8 cellular contexts compared by ENCODE assay signal in genomic region chr2:216633616-216634316, GRCh38. TPM values are rescaled to one million over a fixed set of nuclear protein-coding genes. Genes with fewer than 3 reads are reported as not detected.
DNase-seq lines count a peak whose midpoint lies in the region; ATAC-seq and TF ChIP-seq lines count a peak whose summit lies in the region.

No MANE protein-coding gene starts in this region.

- H4K20me1 ChIP-seq in smooth muscle cell (ENCODE audit: low read depth), result no peaks in the 10 kb centered on the region

- POLR2A ChIA-PET in HEK293T (lab: Yijun Ruan, JAX), result interaction anchor here (1.4 kb wide), 1 partner anchor 15 kb away, joined by 4 read pairs; no protein-coding TSS in a partner anchor

- H3K27me3 Mint-ChIP-seq in activated T-cell treated with anti-CD3 and anti-CD28 coated beads, Interleukin-2, amount 50 U/mL, for 4 hours (ENCODE audit: low read depth), result peaks cover 58% of the 10 kb centered on the region

- H3K9ac ChIP-seq in iPS-15b (ENCODE audit: low read depth, low read length) (peak overlapping the region; percentile 50), smooth muscle cell (ENCODE audit: low read depth) (no peak overlapping the region)

- TF ChIP-seq CTCF in smooth muscle cell (IDR thresholded peaks at IDR 0.05; ENCODE audit: borderline replicate concordance, insufficient read depth, poor library complexity, severe bottlenecking), result no peak

- CTCF ChIA-PET in HEK293T (lab: Yijun Ruan, JAX), result interaction anchor here (0.7 kb wide), 1 partner anchor 44 kb away, joined by 3 read pairs; no protein-coding TSS in a partner anchor

- H3K36me3 Mint-ChIP-seq in activated T-cell treated with anti-CD3 and anti-CD28 coated beads, Interleukin-2, amount 50 U/mL, for 4 hours (ENCODE audit: insufficient read depth), result no peaks in the 10 kb centered on the region

- peak; percentile 35 to 42 for ATAC-seq in activated T-cell treated with anti-CD3 and anti-CD28 coated beads, Interleukin-2, amount 50 U/mL, for 4 hours
- ATAC-seq in HG02973 (IDR thresholded peaks at IDR 0.05; ENCODE audit: unreplicated experiment) (no peak), HG03025 (IDR thresholded peaks at IDR 0.05; ENCODE audit: low FRiP score, unreplicated experiment) (no peak)

- H3K27ac ChIP-seq in smooth muscle cell (ENCODE audit: low read depth), result no peak overlapping the region

- H3K9me3 ChIP-seq in iPS-15b (ENCODE audit: control insufficient read depth, insufficient read depth, low read length) (no peaks in the 10 kb centered on the region), smooth muscle cell (replicated peaks; ENCODE audit: low read depth) (no peaks in the 10 kb centered on the region)

- H3K36me3 ChIP-seq in iPS-15b (ENCODE audit: control insufficient read depth, insufficient read depth, low read length), result peaks cover 3% of the 10 kb centered on the region
- H3K36me3 ChIP-seq in smooth muscle cell (ENCODE audit: low read depth), result no peaks in the 10 kb centered on the region

- no peaks in the 10 kb centered on the region for H3K9me3 Mint-ChIP-seq in activated T-cell treated with anti-CD3 and anti-CD28 coated beads, Interleukin-2, amount 50 U/mL, for 4 hours

- peaks cover 14% of the 10 kb centered on the region for H3K4me1 ChIP-seq in iPS-15b (ENCODE audit: control insufficient read depth, insufficient read depth, low read length)
- H3K4me1 ChIP-seq in smooth muscle cell (ENCODE audit: low read depth), result peaks cover 32% of the 10 kb centered on the region

- H3K27me3 ChIP-seq in iPS-15b (ENCODE audit: control insufficient read depth, insufficient read depth, low read length), result peaks cover 15% of the 10 kb centered on the region
- H3K27me3 ChIP-seq in smooth muscle cell (ENCODE audit: low read depth), result peaks cover 17% of the 10 kb centered on the region

- 1% methylated on average over 63 of the region's 70 CpGs for WGBS in smooth muscle cell (ENCODE audit: low lambda C conversion rate)

- H3F3A ChIP-seq in smooth muscle cell (ENCODE audit: low read depth), result peaks cover 11% of the 10 kb centered on the region

- peak overlapping the region; percentile 100 for H3K4me2 ChIP-seq in smooth muscle cell

- H3K4me3 Mint-ChIP-seq in activated T-cell treated with anti-CD3 and anti-CD28 coated beads, Interleukin-2, amount 50 U/mL, for 4 hours, result peak overlapping the region; percentile 71

- peaks cover 15% of the 10 kb centered on the region for H3K79me2 ChIP-seq in smooth muscle cell (ENCODE audit: low read depth)

- H2AFZ ChIP-seq in smooth muscle cell (ENCODE audit: low read depth), result peak overlapping the region; percentile 82

- H3K4me1 Mint-ChIP-seq in activated T-cell treated with anti-CD3 and anti-CD28 coated beads, Interleukin-2, amount 50 U/mL, for 4 hours (ENCODE audit: low read depth), result peaks cover 20% of the 10 kb centered on the region

- peak; percentile 50 for DNase-seq in AG08396 (ENCODE audit: low spot score)
- peak; percentile 44 for DNase-seq in HEK293T (ENCODE audit: extremely low spot score)
- no peak for DNase-seq in activated T-cell treated with anti-CD3 and anti-CD28 coated beads, Interleukin-2, amount 50 U/mL, for 4 hours
- no peak for DNase-seq in smooth muscle cell (lab: John Stamatoyannopoulos, UW; ENCODE audit: unreplicated experiment)
- no peak for DNase-seq in AML-193 (lab: John Stamatoyannopoulos, UW)

- H3K4me3 ChIP-seq in iPS-15b (ENCODE audit: low read depth, low read length) (peak overlapping the region; percentile 90), smooth muscle cell (peak overlapping the region; percentile 64)

TF ChIP-seq in HEK293T, 16 proteins besides CTCF, POLR2A, EP300 and RAD21:
- TF ChIP-seq SUZ12 (IDR thresholded peaks at IDR 0.05) (no peak), ARNT (IDR thresholded peaks at IDR 0.05) (0 out of 2 replicates have a peak, but pooled peaks have one; percentile 26)
- TF ChIP-seq, protein P1, sequence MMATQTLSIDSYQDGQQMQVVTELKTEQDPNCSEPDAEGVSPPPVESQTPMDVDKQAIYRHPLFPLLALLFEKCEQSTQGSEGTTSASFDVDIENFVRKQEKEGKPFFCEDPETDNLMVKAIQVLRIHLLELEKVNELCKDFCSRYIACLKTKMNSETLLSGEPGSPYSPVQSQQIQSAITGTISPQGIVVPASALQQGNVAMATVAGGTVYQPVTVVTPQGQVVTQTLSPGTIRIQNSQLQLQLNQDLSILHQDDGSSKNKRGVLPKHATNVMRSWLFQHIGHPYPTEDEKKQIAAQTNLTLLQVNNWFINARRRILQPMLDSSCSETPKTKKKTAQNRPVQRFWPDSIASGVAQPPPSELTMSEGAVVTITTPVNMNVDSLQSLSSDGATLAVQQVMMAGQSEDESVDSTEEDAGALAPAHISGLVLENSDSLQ (IDR thresholded peaks at IDR 0.05), result no peak

RNA-seq across cellular contexts. Expression of gene IGFBP2, which starts 0.5 kb away (rescaled TPM):
- total RNA-seq in activated T-cell treated with anti-CD3 and anti-CD28 coated beads, Interleukin-2, amount 50 U/mL, for 4 hours, result 1 to 10 TPM in 2 of 3 donors, under 1 TPM in 1; 0.73 to 1.9 (median 1.4) TPM
- total RNA-seq in smooth muscle cell, result 143 and 162 TPM in 2 replicates
- polyA plus RNA-seq in smooth muscle cell, result 225 and 416 TPM in 2 replicates

Comparison
In these comparisons a context has a peak if more than half of its experiments do, and no peak if none do; other contexts are left out.
1. DNase-seq: peak in AG08396 (single experiment) and HEK293T (single experiment); none in activated T-cell treated with anti-CD3 and anti-CD28 coated beads, Interleukin-2, amount 50 U/mL, for 4 hours (single experiment), smooth muscle cell (single experiment) and AML-193 (0 of 2).
2. ATAC-seq: peak in activated T-cell treated with anti-CD3 and anti-CD28 coated beads, Interleukin-2, amount 50 U/mL, for 4 hours (2 of 2); none in HG02973 (single experiment) and HG03025 (single experiment).
3. RNA of gene IGFBP2, which starts 0.5 kb away (total RNA-seq): 143 to 162 TPM in smooth muscle cell; 0.73 to 1.9 TPM in activated T-cell treated with anti-CD3 and anti-CD28 coated beads, Interleukin-2, amount 50 U/mL, for 4 hours; every median in the first group is over 10 times any median in the second.